Comparison of ENCODE assay signal across 8 cellular contexts in genomic region chr1:86913896-86914634, GRCh38. TPM values are rescaled to one million over a fixed set of nuclear protein-coding genes. Genes with fewer than 3 reads are reported as not detected.
A peak's percentile ranks its signal among the peaks of the same experiment; 100 is the strongest.
DNase-seq lines count a peak whose midpoint lies in the region; ATAC-seq and TF ChIP-seq lines count a peak whose summit lies in the region.

SELENOF (minus strand) TSS chr1:86914126; CDS start chr1:86914111, 15 bp downstream.

- H3K4me1 ChIP-seq in heart right ventricle = peaks cover 0 to 42% (median 32%) of the 10 kb centered on the region in 9 donors
- peaks cover 13 to 35% (median 21%) of the 10 kb centered on the region in 4 donors for H3K4me1 ChIP-seq in upper lobe of left lung

- H3K36me3 ChIP-seq in heart right ventricle = peaks cover 0 to 16% (median 0%) of the 10 kb centered on the region in 9 donors
- H3K36me3 ChIP-seq in upper lobe of left lung = peaks cover 0 to 3% (median 1%) of the 10 kb centered on the region in 4 donors

- intact Hi-C loops in heart right ventricle (cut with DNase I) = loop anchor here in 4 of 10 donors (10.0 kb wide), 3 partner anchors 199 to 519 kb away; partner anchors contain the start of genes SH3GLB1 (in 3 of the 4) and ODF2L (in 1 of the 4)
- intact Hi-C loops in posterior cingulate gyrus (cut with DNase I) = loop anchor here (1.0 kb wide), 1 partner anchor 210 kb away; the partner anchor contains the start of gene SH3GLB1

- TF ChIP-seq EP300 in upper lobe of left lung (IDR thresholded peaks at IDR 0.05) = peak in 1 of 4 donors; percentile 1

- no peaks in the 10 kb centered on the region for H3K27me3 ChIP-seq in heart right ventricle
- H3K27me3 ChIP-seq in upper lobe of left lung = no peaks in the 10 kb centered on the region

- peak; percentile 99 for DNase-seq in NCI-H146 treated with DMSO at 0.1 percent for 48 hours (lab: John Stamatoyannopoulos, UW; ENCODE audit: unreplicated experiment)
- peak; percentile 97 to 100 (median 99) for DNase-seq in T-helper 1 cell
- peak; percentile 100 for DNase-seq in amniotic stem cell (lab: John Stamatoyannopoulos, UW)
- DNase-seq in heart right ventricle = peak; percentile 99 to 100
- peak; percentile 94 to 100 (median 97) for DNase-seq in posterior cingulate gyrus
- DNase-seq in upper lobe of left lung = peak; percentile 97 to 98

- TF ChIP-seq POLR2A in GM15510 (IDR thresholded peaks at IDR 0.05; ENCODE audit: borderline replicate concordance, extremely low read depth, insufficient read length) (peak; percentile 78), upper lobe of left lung (IDR thresholded peaks at IDR 0.05) (peak in 3 of 4 donors; percentile 47 to 66 (median 66))

- H3K9me3 ChIP-seq in heart right ventricle (no peaks in the 10 kb centered on the region), upper lobe of left lung (no peaks in the 10 kb centered on the region)

- peak within 1 kb of the TSS; percentile 67 to 94 (median 91) for H3K4me3 ChIP-seq in heart right ventricle
- H3K4me3 ChIP-seq in upper lobe of left lung = peak within 1 kb of the TSS; percentile 95 to 97 (median 96)

- peak; percentile 84 for ATAC-seq in HG02884 (IDR thresholded peaks at IDR 0.05; ENCODE audit: unreplicated experiment)
- ATAC-seq in heart right ventricle = peak; percentile 96 to 98 (median 98)
- ATAC-seq in upper lobe of left lung (ENCODE audit: low FRiP score in 2 of 2) = peak; percentile 97 to 99

- 0 to 1% methylated on average over 44 to 47 of the region's 47 CpGs for WGBS in heart right ventricle, 2 donors
- WGBS in upper lobe of left lung, 2 donors = 1% methylated on average over 32 to 47 of the region's 47 CpGs

- no peak for TF ChIP-seq CTCF in heart right ventricle (IDR thresholded peaks at IDR 0.05)
- TF ChIP-seq CTCF in upper lobe of left lung (IDR thresholded peaks at IDR 0.05) = peak in 1 of 6 experiments; percentile 25

- peak within 1 kb of the TSS; percentile 80 to 97 (median 92) for H3K27ac ChIP-seq in heart right ventricle
- peak within 1 kb of the TSS; percentile 90 to 96 (median 92) for H3K27ac ChIP-seq in upper lobe of left lung

RNA-seq across cellular contexts. Expression of gene SELENOF, which starts in this region (rescaled TPM):
- total RNA-seq in heart right ventricle = 100 to 1,000 TPM in 1 of 10 donors, 10 to 100 TPM in 9; 58.0 to 104 (median 73.4) TPM
- polyA plus RNA-seq in heart right ventricle = 100 to 1,000 TPM in 1 of 2 donors, 10 to 100 TPM in 1; 48.2 to 100 TPM
- 100 to 1,000 TPM in 4 of 6 donors, 10 to 100 TPM in 2; 23.0 to 217 (median 132) TPM for total RNA-seq in upper lobe of left lung

Comparison
In these comparisons a context has a peak if more than half of its experiments do, and no peak if none do; other contexts are left out.
1. Peak in every context shown above with its lines: DNase-seq, ATAC-seq, H3K4me3 ChIP-seq and H3K27ac ChIP-seq.